14 cellular contexts compared by ENCODE assay signal in the genomic region with DNA sequence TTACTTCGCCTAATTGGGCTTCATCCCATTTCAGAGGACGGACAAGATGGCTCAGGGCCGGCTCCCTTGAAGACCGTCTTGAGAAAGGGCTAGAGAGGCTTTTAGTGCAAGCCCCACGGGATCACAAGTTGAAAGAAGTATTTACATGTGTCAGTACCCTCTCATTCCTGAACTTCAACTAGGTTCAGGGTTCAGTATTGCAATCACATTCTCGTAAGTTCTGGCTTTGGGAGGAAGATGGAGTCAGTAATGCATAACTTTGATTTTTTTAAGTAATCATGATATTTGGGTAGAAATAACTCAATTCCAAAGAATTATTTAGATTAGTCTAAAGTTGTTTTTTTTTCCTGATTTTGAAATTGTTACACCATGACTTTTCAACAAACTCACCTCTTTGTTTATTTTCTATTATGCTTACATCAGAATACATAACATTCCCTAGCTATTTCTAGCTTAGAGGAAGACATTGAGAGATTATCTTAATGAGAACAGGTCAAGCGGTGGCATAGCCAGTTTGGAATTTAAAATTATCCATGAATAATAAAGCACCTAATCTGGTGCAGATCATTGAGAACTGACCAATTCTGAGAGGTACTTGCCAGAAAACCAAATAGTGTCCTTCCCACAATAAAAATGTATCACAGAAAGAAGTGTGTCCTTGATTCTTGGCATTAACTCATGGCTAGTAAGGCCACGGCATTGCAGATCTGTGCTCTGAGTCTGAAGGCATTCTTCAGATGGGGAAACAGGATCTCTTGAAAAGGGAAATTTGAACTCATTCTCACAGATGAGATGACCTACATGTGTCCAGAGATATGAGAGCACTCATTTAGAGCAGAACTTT.
DNase-seq lines count a peak whose midpoint lies in the region; ATAC-seq and TF ChIP-seq lines count a peak whose summit lies in the region.
"Had no signal": no experiment of that assay in that cellular context is flagged by ENCODE, and none has a peak within 500 bp of the region (broad histone marks: within the 10 kb centered on the region; RNA-seq: fewer than 3 reads in every experiment).

No MANE protein-coding gene starts in this region.

- no peaks in the 10 kb centered on the region for H3K36me3 Mint-ChIP-seq in CD8-positive, alpha-beta memory T cell
- H3K36me3 Mint-ChIP-seq in CD14-positive monocyte: no peaks in the 10 kb centered on the region

- no peaks in the 10 kb centered on the region for H3K9me3 ChIP-seq in adrenal gland (replicated peaks in 1 of 3)
- H3K9me3 ChIP-seq in CD8-positive, alpha-beta memory T cell (ENCODE audit: low read length): no peaks in the 10 kb centered on the region
- H3K9me3 ChIP-seq: BLaER1 treated with 17β-estradiol and CSF1 and Interleukin-3, amounts not matched to agents 10 nM and 100 nM had no signal

- no peak overlapping the region for H3K4me3 Mint-ChIP-seq in CD8-positive, alpha-beta memory T cell
- no peak overlapping the region for H3K4me3 Mint-ChIP-seq in CD14-positive monocyte
- H3K4me3 Mint-ChIP-seq: nephron progenitor cell had no signal

- H3K27me3 ChIP-seq in adrenal gland: no peaks in the 10 kb centered on the region
- no peaks in the 10 kb centered on the region for H3K27me3 ChIP-seq in CD8-positive, alpha-beta memory T cell (ENCODE audit: insufficient read depth, low read length, poor library complexity, severe bottlenecking)
- H3K27me3 ChIP-seq: BLaER1 treated with 17β-estradiol and CSF1 and Interleukin-3, amounts not matched to agents 10 nM and 100 nM had no signal

- CTCF ChIA-PET in CD8-positive, alpha-beta memory T cell (lab: Charles Lee): interaction anchor here (0.6 kb wide), 1 partner anchor 81 kb away, joined by 3 read pairs; no protein-coding TSS in a partner anchor

- H3K27ac Mint-ChIP-seq in CD8-positive, alpha-beta memory T cell: no peak overlapping the region
- H3K27ac Mint-ChIP-seq in CD14-positive monocyte: no peak overlapping the region

- peaks cover 13 to 17% of the 10 kb centered on the region in 2 donors for H3K27me3 Mint-ChIP-seq in CD8-positive, alpha-beta memory T cell
- H3K27me3 Mint-ChIP-seq in CD14-positive monocyte (ENCODE audit: low read depth in 3 of 3): peaks cover 4 to 13% (median 5%) of the 10 kb centered on the region in 3 donors

- peak; percentile 18 for DNase-seq in AG08396 (ENCODE audit: low spot score)
- no peak for DNase-seq in adrenal gland
- DNase-seq in fibroblast of the conjunctiva (ENCODE audit: low read depth): peak; percentile 93
- DNase-seq in pons (ENCODE audit: low spot score): peak; percentile 49
- no peak for DNase-seq in CD8-positive, alpha-beta memory T cell
- no peak for DNase-seq in NK-92 (lab: John Stamatoyannopoulos, UW; ENCODE audit: unreplicated experiment)
- DNase-seq in CD14-positive monocyte (ENCODE audit: low spot score): no peak
- DNase-seq: NCI-H2029 treated with DMSO at 0.1 percent for 48 hours; nephron progenitor cell; PC-9; stimulated activated CD4-positive, alpha-beta T cell treated with anti-CD3 and anti-CD28 coated beads, Interleukin-1b, Interleukin-23, amount 100 ng/mL, for 48 hours; stimulated activated naive CD8-positive, alpha-beta T cell treated with anti-CD3 and anti-CD28 coated beads, Interleukin-15, Interleukin-2, amounts not matched to agents 100 U/mL and 50 U/mL, for 24 hours had no signal

- no peaks in the 10 kb centered on the region for H3K9me3 Mint-ChIP-seq in CD8-positive, alpha-beta memory T cell
- H3K9me3 Mint-ChIP-seq in CD14-positive monocyte: peaks cover 0 to 3% (median 0%) of the 10 kb centered on the region in 7 donors
- H3K9me3 Mint-ChIP-seq: nephron progenitor cell had no signal

- H3K4me3 ChIP-seq in adrenal gland: no peak overlapping the region
- no peak overlapping the region for H3K4me3 ChIP-seq in CD8-positive, alpha-beta memory T cell (ENCODE audit: low read length)
- H3K4me3 ChIP-seq: BLaER1 treated with 17β-estradiol and CSF1 and Interleukin-3, amounts not matched to agents 10 nM and 100 nM; PC-9 had no signal

- TF ChIP-seq CTCF in adrenal gland (IDR thresholded peaks at IDR 0.05) (no peak), CD14-positive monocyte (IDR thresholded peaks at IDR 0.05) (no peak)

- H3K27ac ChIP-seq in adrenal gland: peak overlapping the region in 3 of 5 donors; percentile 39 to 83 (median 41)
- no peak overlapping the region for H3K27ac ChIP-seq in CD8-positive, alpha-beta memory T cell (ENCODE audit: low read depth, low read length)
- H3K27ac ChIP-seq: BLaER1 treated with 17β-estradiol and CSF1 and Interleukin-3, amounts not matched to agents 10 nM and 100 nM; PC-9 had no signal

- H3K4me1 Mint-ChIP-seq in CD8-positive, alpha-beta memory T cell: no peaks in the 10 kb centered on the region
- peaks cover 17% of the 10 kb centered on the region for H3K4me1 Mint-ChIP-seq in CD14-positive monocyte

- H3K4me1 ChIP-seq in adrenal gland (replicated peaks in 1 of 2): peaks cover 4 to 10% of the 10 kb centered on the region in 2 donors
- no peaks in the 10 kb centered on the region for H3K4me1 ChIP-seq in CD8-positive, alpha-beta memory T cell (ENCODE audit: insufficient read depth, low read length)

- H3K36me3 ChIP-seq in adrenal gland (replicated peaks in 1 of 2): no peaks in the 10 kb centered on the region
- no peaks in the 10 kb centered on the region for H3K36me3 ChIP-seq in CD8-positive, alpha-beta memory T cell (ENCODE audit: insufficient read depth, low read length)
- H3K36me3 ChIP-seq: BLaER1 treated with 17β-estradiol and CSF1 and Interleukin-3, amounts not matched to agents 10 nM and 100 nM had no signal

- no peak for ATAC-seq in GM21825 (IDR thresholded peaks at IDR 0.05; ENCODE audit: unreplicated experiment)
- ATAC-seq: stimulated activated naive CD8-positive, alpha-beta T cell treated with anti-CD3 and anti-CD28 coated beads, Interleukin-15, Interleukin-2, amounts not matched to agents 100 U/mL and 50 U/mL, for 24 hours had no signal

- POLR2A ChIA-PET in CD8-positive, alpha-beta memory T cell (lab: Charles Lee): no interaction called here

- intact Hi-C loops in adrenal gland (cut with DNase I) (loop anchor here (10.0 kb wide), 1 partner anchor 103 kb away; no protein-coding TSS in a partner anchor), CD14-positive monocyte (cut with micrococcal nuclease) (no loop called here)

- WGBS in adrenal gland, 4 donors: 71 to 72% (median 71%) methylated on average over 8 of the region's 8 CpGs

- no peak for TF ChIP-seq POLR2A in adrenal gland (IDR thresholded peaks at IDR 0.05)

Comparison
In these comparisons a context has a peak if more than half of its experiments do, and no peak if none do; other contexts are left out.
1. DNase-seq: peak in AG08396 (single experiment), fibroblast of the conjunctiva (single experiment) and pons (single experiment); none in adrenal gland (0 of 7), CD8-positive, alpha-beta memory T cell (0 of 5), NK-92 (single experiment) and CD14-positive monocyte (single experiment).
2. intact Hi-C loops: an anchor here in adrenal gland (10.0 kb wide); none called in CD14-positive monocyte.